In the genomic region with DNA sequence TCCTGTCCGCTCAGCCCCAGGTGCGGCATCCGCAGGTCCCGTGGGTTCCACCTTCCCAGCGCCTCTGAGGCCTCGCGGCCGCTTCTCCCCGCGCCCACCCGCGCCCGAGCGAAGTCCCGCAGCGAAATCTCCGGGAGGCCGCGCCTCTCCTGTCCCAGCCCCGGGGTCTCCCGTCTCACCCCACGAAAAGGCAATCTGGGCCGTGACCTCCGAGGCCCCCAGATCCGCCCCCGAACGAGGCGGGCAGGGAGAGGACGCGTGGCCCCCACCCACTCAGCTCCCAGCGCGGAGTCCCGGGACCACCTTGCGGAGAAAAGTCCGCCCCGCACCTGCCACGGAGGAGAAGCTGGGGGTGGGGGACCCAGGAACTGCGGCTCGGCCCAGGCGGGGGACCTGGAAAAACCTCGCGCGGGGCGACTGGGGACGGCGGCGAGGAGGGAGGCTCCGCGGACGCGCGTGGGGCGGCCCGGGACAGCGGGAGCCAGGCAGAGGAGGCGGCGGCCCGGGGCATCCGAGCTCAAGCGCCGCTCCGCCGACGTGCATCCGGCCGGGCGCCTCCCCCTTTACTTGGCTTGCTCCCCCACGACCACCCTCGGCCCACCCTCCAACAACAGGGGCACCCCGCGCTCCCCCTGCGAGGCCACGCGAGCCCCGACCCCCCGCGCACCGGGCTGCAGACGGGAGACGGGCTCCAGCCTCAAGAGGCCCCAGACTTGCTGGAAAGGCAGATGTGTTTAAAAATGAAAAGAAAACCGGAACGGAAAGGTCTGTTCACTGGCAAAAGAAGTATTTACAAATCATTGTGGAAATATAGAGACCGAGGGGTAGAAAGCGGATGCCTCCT, we compare ENCODE assay signal across 9 cellular contexts. TPM values are rescaled to one million over a fixed set of nuclear protein-coding genes. Genes with fewer than 3 reads are reported as not detected.
DNase-seq lines count a peak whose midpoint lies in the region; ATAC-seq and TF ChIP-seq lines count a peak whose summit lies in the region.
"Had no signal": no experiment of that assay in that cellular context is flagged by ENCODE, and none has a peak within 500 bp of the region (broad histone marks: within the 10 kb centered on the region; RNA-seq: fewer than 3 reads in every experiment).

No MANE protein-coding gene starts in this region.

- no peak overlapping the region for H3K27ac Mint-ChIP-seq in chondrocyte (ENCODE audit: unreplicated experiment)
- no peak overlapping the region for H3K27ac Mint-ChIP-seq in type B pancreatic cell

- intact Hi-C loops in esophagus muscularis mucosa (cut with DNase I) = no loop called here
- intact Hi-C loops in prostate gland (cut with DNase I) = no loop called here

- H3K79me2 ChIP-seq in SK-N-SH (ENCODE audit: insufficient read depth) = no peaks in the 10 kb centered on the region

- H3K36me3 Mint-ChIP-seq in chondrocyte (ENCODE audit: low read depth) (no peaks in the 10 kb centered on the region), type B pancreatic cell (no peaks in the 10 kb centered on the region)

- H3F3A ChIP-seq in SK-N-SH (replicated peaks; ENCODE audit: insufficient read depth) = no peaks in the 10 kb centered on the region

- H3K4me1 ChIP-seq in SK-N-SH (ENCODE audit: control insufficient read depth in 1 of 2, insufficient read depth in 2 of 2, low read depth in 1 of 2, low read length in 1 of 2) (peaks cover 0 to 6% of the 10 kb centered on the region in 2 experiments; a peak in 1 of 4 replicates), esophagus muscularis mucosa (peaks cover 10 to 13% (median 12%) of the 10 kb centered on the region in 4 donors), prostate gland (replicated peaks) (no peaks in the 10 kb centered on the region)

- H3K27ac ChIP-seq in SK-N-SH (ENCODE audit: low read depth in 2 of 2, low read length in 1 of 2) (no peak overlapping the region), esophagus muscularis mucosa (replicated peaks in 1 of 4) (no peak overlapping the region), prostate gland (no peak overlapping the region)

- H3K4me2 ChIP-seq in SK-N-SH = peak overlapping the region; percentile 82

- TF ChIP-seq CTCF in BJ (IDR thresholded peaks at IDR 0.05; ENCODE audit: insufficient read depth, low read depth, low read length) = no peak
- no peak for TF ChIP-seq CTCF in SK-N-SH (IDR thresholded peaks at IDR 0.05)
- TF ChIP-seq CTCF in esophagus muscularis mucosa (IDR thresholded peaks at IDR 0.05) = no peak
- TF ChIP-seq CTCF in prostate gland (IDR thresholded peaks at IDR 0.05) = no peak
- no peak for TF ChIP-seq CTCF in chondrocyte (IDR thresholded peaks at IDR 0.05)
- no peak for TF ChIP-seq CTCF in type B pancreatic cell (conservative IDR thresholded peaks at IDR 0.05)

- no peak for ATAC-seq in GM18511 (IDR thresholded peaks at IDR 0.05; ENCODE audit: unreplicated experiment)

- H2AFZ ChIP-seq in SK-N-SH (ENCODE audit: low read depth) = peak overlapping the region; percentile 10; the same call in 1 of the 2 replicates

- no peaks in the 10 kb centered on the region for H4K20me1 ChIP-seq in SK-N-SH (ENCODE audit: insufficient read depth)

- H3K4me1 Mint-ChIP-seq in chondrocyte (ENCODE audit: low read depth) (peaks cover 8% of the 10 kb centered on the region), type B pancreatic cell (ENCODE audit: unreplicated experiment) (peaks cover 6% of the 10 kb centered on the region)

- H3K9me2 ChIP-seq in SK-N-SH = no peaks in the 10 kb centered on the region

- H3K27me3 ChIP-seq in BJ (ENCODE audit: control insufficient read depth, insufficient read depth, low read length) (no peaks in the 10 kb centered on the region), SK-N-SH (ENCODE audit: insufficient read depth) (peaks cover 13% of the 10 kb centered on the region; the same call in 1 of the 2 replicates), esophagus muscularis mucosa (peaks cover 0 to 38% (median 16%) of the 10 kb centered on the region in 4 donors), prostate gland (replicated peaks; ENCODE audit: insufficient read depth) (no peaks in the 10 kb centered on the region)

- H3K4me3 Mint-ChIP-seq in chondrocyte (ENCODE audit: unreplicated experiment) (no peak overlapping the region), type B pancreatic cell (no peak overlapping the region)

- no peak for TF ChIP-seq POLR2A in esophagus muscularis mucosa (IDR thresholded peaks at IDR 0.05; ENCODE audit: low read depth)
- no peak for TF ChIP-seq POLR2A in prostate gland (IDR thresholded peaks at IDR 0.05)

- H3K4me3 ChIP-seq in BJ (ENCODE audit: low read depth, low read length) = peak overlapping the region; percentile 30
- H3K4me3 ChIP-seq in SK-N-SH (ENCODE audit: low read depth in 2 of 2, low read length in 1 of 2) = peak overlapping the region; percentile 51 to 55
- peak overlapping the region; percentile 48 to 57 (median 49) for H3K4me3 ChIP-seq in esophagus muscularis mucosa
- H3K4me3 ChIP-seq in prostate gland = peak overlapping the region; percentile 24 to 26

- no peak overlapping the region for H3K9ac ChIP-seq in SK-N-SH

- POLR2A ChIA-PET in BJ (lab: Charles Lee) = no interaction called here
- POLR2A ChIA-PET in SK-N-SH (lab: Yijun Ruan, JAX) = no interaction called here

- H3K27me3 Mint-ChIP-seq in chondrocyte (ENCODE audit: low read depth) (no peaks in the 10 kb centered on the region), type B pancreatic cell (peaks cover 7% of the 10 kb centered on the region)

- H3K9me3 Mint-ChIP-seq in chondrocyte (ENCODE audit: low read depth) (no peaks in the 10 kb centered on the region), type B pancreatic cell (no peaks in the 10 kb centered on the region)

- H3K36me3 ChIP-seq in BJ (ENCODE audit: control insufficient read depth, insufficient read depth, low read length) = no peaks in the 10 kb centered on the region
- no peaks in the 10 kb centered on the region for H3K36me3 ChIP-seq in SK-N-SH (replicated peaks in 1 of 2; ENCODE audit: control insufficient read depth in 1 of 2, insufficient read depth in 2 of 2, low read length in 1 of 2)
- no peaks in the 10 kb centered on the region for H3K36me3 ChIP-seq in esophagus muscularis mucosa
- H3K36me3 ChIP-seq in prostate gland = no peaks in the 10 kb centered on the region

- H3K9me3 ChIP-seq in SK-N-SH = no peaks in the 10 kb centered on the region
- H3K9me3 ChIP-seq in esophagus muscularis mucosa = peaks cover 0 to 4% (median 0%) of the 10 kb centered on the region in 4 donors
- H3K9me3 ChIP-seq in prostate gland = no peaks in the 10 kb centered on the region

- TF ChIP-seq EP300 in SK-N-SH (IDR thresholded peaks at IDR 0.05; ENCODE audit: borderline replicate concordance in 1 of 2, low read depth in 1 of 2, low read length in 1 of 2) = no peak
- TF ChIP-seq EP300 in esophagus muscularis mucosa (IDR thresholded peaks at IDR 0.05) = no peak

- CTCF ChIA-PET in BJ (lab: Yijun Ruan, JAX) (no interaction called here), SK-N-SH (lab: Yijun Ruan, JAX) (no interaction called here)

- no peak for TF ChIP-seq RAD21 in SK-N-SH (IDR thresholded peaks at IDR 0.05; ENCODE audit: low read length)

- WGBS in SK-N-SH (ENCODE audit: low lambda C conversion rate) = 29% methylated on average over 38 of the region's 84 CpGs
- WGBS in esophagus muscularis mucosa = 15% methylated on average over 18 of the region's 84 CpGs
- WGBS in prostate gland = 60% methylated on average over 84 of the region's 84 CpGs

- DNase-seq in BJ (ENCODE audit: low read depth) (no peak), SK-N-SH (peak; percentile 77), esophagus muscularis mucosa (ENCODE audit: extremely low spot score) (peak; percentile 39), prostate gland (ENCODE audit: low spot score) (no peak), chondrocyte (ENCODE audit: low spot score) (no peak), type B pancreatic cell (ENCODE audit: extremely low spot score, unreplicated experiment) (no peak), activated gamma-delta T cell treated with Interleukin-2 at 50 U/mL for 16 hours (no peak)
- DNase-seq: NCI-H1930 had no signal

TF ChIP-seq in SK-N-SH, 30 proteins besides CTCF, POLR2A, EP300 and RAD21 (continues in another document):
- TF ChIP-seq GABPA (IDR thresholded peaks at IDR 0.05; ENCODE audit: low read depth) (no peak), EZH2phosphoT487 (IDR thresholded peaks at IDR 0.05; ENCODE audit: borderline replicate concordance, low read depth) (no peak), FOXJ3 (CRISPR knock-in tag; IDR thresholded peaks at IDR 0.05) (no peak), MEF2A (IDR thresholded peaks at IDR 0.05; ENCODE audit: borderline replicate concordance, low read depth) (no peak), TEAD4 (IDR thresholded peaks at IDR 0.05; ENCODE audit: borderline replicate concordance, insufficient read depth) (no peak), RFX5 (IDR thresholded peaks at IDR 0.05; ENCODE audit: low read length) (no peak), NFIC (IDR thresholded peaks at IDR 0.05; ENCODE audit: borderline replicate concordance) (no peak), TCF12 (IDR thresholded peaks at IDR 0.05) (no peak), SIN3A (IDR thresholded peaks at IDR 0.05; ENCODE audit: borderline replicate concordance, low read depth, low read length) (no peak)
- TF ChIP-seq, protein P1, sequence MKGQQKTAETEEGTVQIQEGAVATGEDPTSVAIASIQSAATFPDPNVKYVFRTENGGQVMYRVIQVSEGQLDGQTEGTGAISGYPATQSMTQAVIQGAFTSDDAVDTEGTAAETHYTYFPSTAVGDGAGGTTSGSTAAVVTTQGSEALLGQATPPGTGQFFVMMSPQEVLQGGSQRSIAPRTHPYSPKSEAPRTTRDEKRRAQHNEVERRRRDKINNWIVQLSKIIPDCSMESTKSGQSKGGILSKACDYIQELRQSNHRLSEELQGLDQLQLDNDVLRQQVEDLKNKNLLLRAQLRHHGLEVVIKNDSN (IDR thresholded peaks at IDR 0.05; ENCODE audit: borderline replicate concordance, low read depth) = no peak
- TF ChIP-seq, protein P2, sequence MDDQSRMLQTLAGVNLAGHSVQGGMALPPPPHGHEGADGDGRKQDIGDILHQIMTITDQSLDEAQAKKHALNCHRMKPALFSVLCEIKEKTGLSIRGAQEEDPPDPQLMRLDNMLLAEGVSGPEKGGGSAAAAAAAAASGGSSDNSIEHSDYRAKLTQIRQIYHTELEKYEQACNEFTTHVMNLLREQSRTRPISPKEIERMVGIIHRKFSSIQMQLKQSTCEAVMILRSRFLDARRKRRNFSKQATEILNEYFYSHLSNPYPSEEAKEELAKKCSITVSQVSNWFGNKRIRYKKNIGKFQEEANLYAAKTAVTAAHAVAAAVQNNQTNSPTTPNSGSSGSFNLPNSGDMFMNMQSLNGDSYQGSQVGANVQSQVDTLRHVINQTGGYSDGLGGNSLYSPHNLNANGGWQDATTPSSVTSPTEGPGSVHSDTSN (IDR thresholded peaks at IDR 0.05) = no peak

RNA-seq across cellular contexts. Expression of a gene that starts 33.0 kb away (rescaled TPM):
- 0.63 and 0.93 TPM in 2 replicates for polyA plus RNA-seq in BJ (2011; rRNA removed)
- polyA minus RNA-seq in BJ (2011; rRNA and poly(A)+ RNA removed) = 0.10 and 0.43 TPM in 2 replicates
- polyA plus RNA-seq in SK-N-SH (2012; rRNA removed) = 2.2 and 2.3 TPM in 2 replicates
- polyA plus RNA-seq in SK-N-SH (2012; cell fraction: cytosol; rRNA removed) = 2.3 and 3.3 TPM in 2 replicates
- 1.6 and 3.3 TPM in 2 replicates for polyA plus RNA-seq in SK-N-SH (2012; cell fraction: nucleus; rRNA removed)
- 1 to 10 TPM in 1 of 4 donors, under 1 TPM in 2, not detected in 1; 0.29 to 1.1 (median 0.83) TPM for total RNA-seq in esophagus muscularis mucosa
- 1 to 10 TPM; 2.4 to 7.3 TPM for total RNA-seq in prostate gland
- 0.52 to 1.9 TPM (median 1.2 TPM) in 3 replicates for total RNA-seq in chondrocyte
- 1.4 and 2.6 TPM in 2 replicates for total RNA-seq in type B pancreatic cell (ENCODE audit: low replicate concordance)

Comparison
In these comparisons a context has a peak if more than half of its experiments do, and no peak if none do; other contexts are left out.
1. DNase-seq: peak in SK-N-SH (single experiment) and esophagus muscularis mucosa (single experiment); none in BJ (single experiment), prostate gland (single experiment), chondrocyte (single experiment), type B pancreatic cell (single experiment) and activated gamma-delta T cell treated with Interleukin-2 at 50 U/mL for 16 hours (single experiment).
2. Peak in every context shown above with its lines, with median percentiles within 50 percentile points of each other: H3K4me3 ChIP-seq.